ENCODE assay signal across 9 cellular contexts in genomic region chr13:49308104-49308875, GRCh38.
DNase-seq lines count a peak whose midpoint lies in the region; ATAC-seq and TF ChIP-seq lines count a peak whose summit lies in the region.
"Had no signal": no experiment of that assay in that cellular context is flagged by ENCODE, and none has a peak within 500 bp of the region (broad histone marks: within the 10 kb centered on the region; RNA-seq: fewer than 3 reads in every experiment).

No MANE protein-coding gene starts in this region.

- H3K27me3 ChIP-seq in esophagus (ENCODE audit: control insufficient read depth in 1 of 2, insufficient read depth in 2 of 2, low read length in 2 of 2): no peaks in the 10 kb centered on the region

- H3K27ac Mint-ChIP-seq in CD14-positive monocyte: no peak overlapping the region

- DNase-seq in NCI-H146 treated with DMSO at 0.1 percent for 48 hours (lab: John Stamatoyannopoulos, UW; ENCODE audit: unreplicated experiment) (peak; percentile 14), medulla oblongata (ENCODE audit: extremely low spot score) (peak; percentile 87), stromal cell of bone marrow (ENCODE audit: low read depth) (peak; percentile 75), CD14-positive monocyte (ENCODE audit: low spot score) (no peak), activated gamma-delta T cell (lab: John Stamatoyannopoulos, UW) (no peak)
- DNase-seq: NCI-H524 treated with DMSO at 0.1 percent for 48 hours had no signal

- peak overlapping the region; percentile 83 to 87 for H3K27ac ChIP-seq in esophagus (ENCODE audit: low read depth in 2 of 2, low read length in 1 of 2)

- peaks cover 0 to 3% (median 1%) of the 10 kb centered on the region in 3 donors for H3K27me3 Mint-ChIP-seq in CD14-positive monocyte (ENCODE audit: low read depth in 3 of 3)

- H3K36me3 ChIP-seq in esophagus (ENCODE audit: control insufficient read depth in 2 of 2, insufficient read depth in 2 of 2, low read length in 1 of 2): no peaks in the 10 kb centered on the region

- peaks cover 0 to 10% of the 10 kb centered on the region in 2 donors for H3K36me3 Mint-ChIP-seq in CD14-positive monocyte

- no peaks in the 10 kb centered on the region for H3K9me3 Mint-ChIP-seq in CD14-positive monocyte

- intact Hi-C loops in CD14-positive monocyte (cut with micrococcal nuclease): loop anchor here in 1 of 2 donors (10.0 kb wide), 1 partner anchor 127 kb away; no protein-coding TSS in a partner anchor

- ATAC-seq in HG02610 (IDR thresholded peaks at IDR 0.05; ENCODE audit: unreplicated experiment): no peak
- no peak for ATAC-seq in HG02759 (IDR thresholded peaks at IDR 0.05; ENCODE audit: unreplicated experiment)

- no peak for TF ChIP-seq CTCF in CD14-positive monocyte (IDR thresholded peaks at IDR 0.05)

- H3K4me3 Mint-ChIP-seq in CD14-positive monocyte: no peak overlapping the region

- peaks cover 0 to 19% of the 10 kb centered on the region in 2 donors for H3K4me1 ChIP-seq in esophagus (ENCODE audit: control insufficient read depth in 2 of 2, insufficient read depth in 2 of 2, low read length in 1 of 2)

- no peak overlapping the region for H3K4me3 ChIP-seq in esophagus (ENCODE audit: low read depth in 1 of 2, low read length in 2 of 2)

- 29 to 31% methylated on average over 7 of the region's 7 CpGs for WGBS in esophagus, 2 donors

- peaks cover 1% of the 10 kb centered on the region for H3K4me1 Mint-ChIP-seq in CD14-positive monocyte

- H3K9me3 ChIP-seq in esophagus (ENCODE audit: control insufficient read depth in 2 of 2, insufficient read depth in 1 of 2, low read depth in 1 of 2, low read length in 1 of 2): no peaks in the 10 kb centered on the region

Comparison
In these comparisons a context has a peak if more than half of its experiments do, and no peak if none do; other contexts are left out.
1. DNase-seq: peak in NCI-H146 treated with DMSO at 0.1 percent for 48 hours (single experiment), medulla oblongata (single experiment) and stromal cell of bone marrow (single experiment); none in CD14-positive monocyte (single experiment) and activated gamma-delta T cell (single experiment).